In genomic region chr6:37489697-37490336, GRCh38 we compare ENCODE assay signal across 8 cellular contexts. TPM values are rescaled to one million over a fixed set of nuclear protein-coding genes. Genes with fewer than 3 reads are reported as not detected.
A peak's percentile ranks its signal among the peaks of the same experiment; 100 is the strongest.
DNase-seq lines count a peak whose midpoint lies in the region; ATAC-seq and TF ChIP-seq lines count a peak whose summit lies in the region.

No MANE protein-coding gene starts in this region.

- H3K4me1 Mint-ChIP-seq in CD4-positive, alpha-beta T cell (ENCODE audit: low read depth) = peaks cover 52% of the 10 kb centered on the region
- peaks cover 40% of the 10 kb centered on the region for H3K4me1 Mint-ChIP-seq in GM23338
- peaks cover 65% of the 10 kb centered on the region for H3K4me1 Mint-ChIP-seq in activated T-cell treated with anti-CD3 and anti-CD28 coated beads, Interleukin-2, amount 50 U/mL, for 4 hours (ENCODE audit: low read depth)

- no peaks in the 10 kb centered on the region for H3K9me3 ChIP-seq in CD4-positive, alpha-beta T cell (ENCODE audit: control insufficient read depth, low read length)

- peaks cover 15% of the 10 kb centered on the region for H3K4me1 ChIP-seq in GM23338 (ENCODE audit: insufficient read depth)

- H3K9me3 Mint-ChIP-seq in CD4-positive, alpha-beta T cell = no peaks in the 10 kb centered on the region
- H3K9me3 Mint-ChIP-seq in GM23338 = no peaks in the 10 kb centered on the region
- H3K9me3 Mint-ChIP-seq in activated T-cell treated with anti-CD3 and anti-CD28 coated beads, Interleukin-2, amount 50 U/mL, for 4 hours = no peaks in the 10 kb centered on the region

- H3K36me3 ChIP-seq in GM23338 (ENCODE audit: insufficient read depth) = no peaks in the 10 kb centered on the region

- CTCF ChIA-PET in CD4-positive, alpha-beta T cell (lab: Charles Lee) = interaction anchor here (0.7 to 3.0 kb wide), 4 partner anchors 12 to 74 kb away, joined by 3 to 18 read pairs (median 6); no protein-coding TSS in a partner anchor

- ATAC-seq in CD4-positive, alpha-beta T cell (ENCODE audit: poor library complexity) = peak; percentile 21
- peak; percentile 18 for ATAC-seq in GM23338
- ATAC-seq in activated T-cell treated with anti-CD3 and anti-CD28 coated beads, Interleukin-2, amount 50 U/mL, for 4 hours = peak; percentile 34 to 44
- no peak for ATAC-seq in GM21360 (IDR thresholded peaks at IDR 0.05; ENCODE audit: unreplicated experiment)
- ATAC-seq in HG03045 (IDR thresholded peaks at IDR 0.05; ENCODE audit: unreplicated experiment) = no peak

- 0 out of 2 replicates have a peak, but pooled peaks cover 5% of the 10 kb centered on the region for H4K20me1 ChIP-seq in GM23338 (replicated peaks; ENCODE audit: insufficient read depth)

- H3K4me3 Mint-ChIP-seq in CD4-positive, alpha-beta T cell = no peak overlapping the region
- H3K4me3 Mint-ChIP-seq in GM23338 = no peak overlapping the region
- no peak overlapping the region for H3K4me3 Mint-ChIP-seq in activated T-cell treated with anti-CD3 and anti-CD28 coated beads, Interleukin-2, amount 50 U/mL, for 4 hours

- peak overlapping the region; percentile 48 for H3K27ac ChIP-seq in CD4-positive, alpha-beta T cell (ENCODE audit: low read depth, low read length)
- H3K27ac ChIP-seq in GM23338 (ENCODE audit: low read depth) = no peak overlapping the region

- peak; percentile 35 for TF ChIP-seq CTCF in CD4-positive, alpha-beta T cell (IDR thresholded peaks at IDR 0.05)
- peak; percentile 4 to 18; a peak in 3 of 4 replicates for TF ChIP-seq CTCF in GM23338 (conservative IDR thresholded peaks at IDR 0.05; ENCODE audit: low read depth in 2 of 2)

- no peaks in the 10 kb centered on the region for H3K36me3 Mint-ChIP-seq in CD4-positive, alpha-beta T cell (ENCODE audit: low read depth)
- no peaks in the 10 kb centered on the region for H3K36me3 Mint-ChIP-seq in GM23338 (ENCODE audit: low read depth)
- H3K36me3 Mint-ChIP-seq in activated T-cell treated with anti-CD3 and anti-CD28 coated beads, Interleukin-2, amount 50 U/mL, for 4 hours (ENCODE audit: insufficient read depth) = peaks cover 4% of the 10 kb centered on the region

- peak overlapping the region; percentile 77 for H3K27ac Mint-ChIP-seq in CD4-positive, alpha-beta T cell
- peak overlapping the region; percentile 18; the same call in 1 of the 2 replicates for H3K27ac Mint-ChIP-seq in GM23338

- H3K9me2 ChIP-seq in GM23338 (ENCODE audit: insufficient read depth) = no peaks in the 10 kb centered on the region

- H3K4me2 ChIP-seq in GM23338 = no peak overlapping the region

- no peaks in the 10 kb centered on the region for H3K27me3 ChIP-seq in CD4-positive, alpha-beta T cell (ENCODE audit: control insufficient read depth, insufficient read depth, low read length)
- no peaks in the 10 kb centered on the region for H3K27me3 ChIP-seq in GM23338 (ENCODE audit: insufficient read depth)

- DNase-seq in CD4-positive, alpha-beta T cell = peak in 2 of 10 experiments; percentile 43 to 48
- no peak for DNase-seq in GM23338 (ENCODE audit: low spot score)
- DNase-seq in activated T-cell treated with anti-CD3 and anti-CD28 coated beads, Interleukin-2, amount 50 U/mL, for 4 hours = no peak
- peak; percentile 12 for DNase-seq in iris pigment epithelial cell (ENCODE audit: low read depth)
- DNase-seq in mucosa of gallbladder (ENCODE audit: low spot score) = no peak
- DNase-seq in AML-193 (lab: John Stamatoyannopoulos, UW) = no peak

- intact Hi-C loops in CD4-positive, alpha-beta T cell (cut with DNase I, micrococcal nuclease) = loop anchor here in 1 of 2 experiments (2.0 kb wide), 1 partner anchor 27 kb away; no protein-coding TSS in a partner anchor

- no peaks in the 10 kb centered on the region for H3K79me2 ChIP-seq in GM23338 (replicated peaks; ENCODE audit: insufficient read depth)

- H2AFZ ChIP-seq in GM23338 = no peak overlapping the region

- no peak overlapping the region for H3K4me3 ChIP-seq in GM23338

- H3K27me3 Mint-ChIP-seq in CD4-positive, alpha-beta T cell = no peaks in the 10 kb centered on the region
- H3K27me3 Mint-ChIP-seq in GM23338 (ENCODE audit: insufficient read depth, low read depth, poor library complexity) = peaks cover 14% of the 10 kb centered on the region
- no peaks in the 10 kb centered on the region for H3K27me3 Mint-ChIP-seq in activated T-cell treated with anti-CD3 and anti-CD28 coated beads, Interleukin-2, amount 50 U/mL, for 4 hours (ENCODE audit: low read depth)

- POLR2A ChIA-PET in CD4-positive, alpha-beta T cell (lab: Charles Lee) = interaction anchor here (0.7 to 3.9 kb wide), 2 partner anchors 12 to 27 kb away, joined by 4 to 31 read pairs; no protein-coding TSS in a partner anchor

- 0 out of 2 replicates have a peak, but pooled peaks cover 3% of the 10 kb centered on the region for H3F3A ChIP-seq in GM23338 (replicated peaks; ENCODE audit: low read depth)

TF ChIP-seq in GM23338, 12 proteins besides CTCF, POLR2A, EP300 and RAD21 (continues in another document):
- TF ChIP-seq ETS1 (IDR thresholded peaks at IDR 0.05) (no peak), POLR2AphosphoS5 (IDR thresholded peaks at IDR 0.05; ENCODE audit: low read depth) (no peak), JUNB (IDR thresholded peaks at IDR 0.05; ENCODE audit: unreplicated experiment) (no peak), STAT1 (IDR thresholded peaks at IDR 0.05; ENCODE audit: unreplicated experiment) (no peak), EZH2 (IDR thresholded peaks at IDR 0.05; ENCODE audit: low read depth, unreplicated experiment) (no peak), ZNF331 (CRISPR knock-in tag; IDR thresholded peaks at IDR 0.05; ENCODE audit: low read depth) (no peak), ZNF114 (CRISPR knock-in tag; IDR thresholded peaks at IDR 0.05) (no peak), NANOG (IDR thresholded peaks at IDR 0.05; ENCODE audit: borderline replicate concordance) (no peak), EZH2phosphoT487 (IDR thresholded peaks at IDR 0.05; ENCODE audit: unreplicated experiment) (no peak)

RNA-seq across cellular contexts. Expression of gene CCDC167, which starts 9.9 kb away (rescaled TPM):
- 1 to 10 TPM; 7.3 to 8.0 TPM for total RNA-seq in CD4-positive, alpha-beta T cell
- 17.6 and 18.0 TPM in 2 replicates for total RNA-seq in GM23338 (2014; rRNA removed; shearing (Covaris generic))
- 21.1 and 21.4 TPM in 2 replicates for polyA plus RNA-seq in GM23338 (2016; fragmentation: Nextera tagmentation; extraction: Ambion mirVana)
- 10 to 100 TPM; 49.3 to 52.2 (median 52.2) TPM for total RNA-seq in activated T-cell treated with anti-CD3 and anti-CD28 coated beads, Interleukin-2, amount 50 U/mL, for 4 hours
- total RNA-seq in mucosa of gallbladder = 12.9 TPM

RNA-seq across cellular contexts. Expression of gene CMTR1, which starts 56.8 kb away (rescaled TPM):
- 10 to 100 TPM; 79.7 to 80.3 TPM for total RNA-seq in CD4-positive, alpha-beta T cell
- 36.4 and 38.0 TPM in 2 replicates for total RNA-seq in GM23338 (2014; rRNA removed; shearing (Covaris generic))
- polyA plus RNA-seq in GM23338 (2016; fragmentation: Nextera tagmentation; extraction: Ambion mirVana) = 7.3 and 9.9 TPM in 2 replicates
- 10 to 100 TPM; 38.1 to 44.6 (median 41.0) TPM for total RNA-seq in activated T-cell treated with anti-CD3 and anti-CD28 coated beads, Interleukin-2, amount 50 U/mL, for 4 hours
- total RNA-seq in mucosa of gallbladder = 33.6 TPM

Comparison
In these comparisons a context has a peak if more than half of its experiments do, and no peak if none do; other contexts are left out.
1. ATAC-seq: peak in CD4-positive, alpha-beta T cell (single experiment), GM23338 (single experiment) and activated T-cell treated with anti-CD3 and anti-CD28 coated beads, Interleukin-2, amount 50 U/mL, for 4 hours (2 of 2); none in GM21360 (single experiment) and HG03045 (single experiment).